2 cellular contexts compared by ENCODE assay signal in the genomic region with DNA sequence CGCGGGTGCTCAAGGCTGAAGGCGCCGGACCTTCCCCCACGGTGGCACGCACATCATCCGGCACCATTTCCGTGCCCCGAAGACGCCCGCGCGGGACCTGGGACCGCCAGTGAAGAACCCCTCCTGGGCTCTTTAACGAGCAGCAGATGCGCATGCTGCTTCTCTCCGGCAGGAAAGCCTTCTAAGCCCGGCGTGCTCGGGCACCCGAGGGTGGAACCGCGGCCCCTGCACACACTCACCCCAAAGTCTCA.
TF ChIP-seq lines count a peak whose summit lies in the region.

No MANE protein-coding gene starts in this region.

TF ChIP-seq in GM12878, 131 proteins besides CTCF, POLR2A, EP300 and RAD21:
- TF ChIP-seq NR2C1 (IDR thresholded peaks at IDR 0.05) = no peak
- TF ChIP-seq, protein P1, sequence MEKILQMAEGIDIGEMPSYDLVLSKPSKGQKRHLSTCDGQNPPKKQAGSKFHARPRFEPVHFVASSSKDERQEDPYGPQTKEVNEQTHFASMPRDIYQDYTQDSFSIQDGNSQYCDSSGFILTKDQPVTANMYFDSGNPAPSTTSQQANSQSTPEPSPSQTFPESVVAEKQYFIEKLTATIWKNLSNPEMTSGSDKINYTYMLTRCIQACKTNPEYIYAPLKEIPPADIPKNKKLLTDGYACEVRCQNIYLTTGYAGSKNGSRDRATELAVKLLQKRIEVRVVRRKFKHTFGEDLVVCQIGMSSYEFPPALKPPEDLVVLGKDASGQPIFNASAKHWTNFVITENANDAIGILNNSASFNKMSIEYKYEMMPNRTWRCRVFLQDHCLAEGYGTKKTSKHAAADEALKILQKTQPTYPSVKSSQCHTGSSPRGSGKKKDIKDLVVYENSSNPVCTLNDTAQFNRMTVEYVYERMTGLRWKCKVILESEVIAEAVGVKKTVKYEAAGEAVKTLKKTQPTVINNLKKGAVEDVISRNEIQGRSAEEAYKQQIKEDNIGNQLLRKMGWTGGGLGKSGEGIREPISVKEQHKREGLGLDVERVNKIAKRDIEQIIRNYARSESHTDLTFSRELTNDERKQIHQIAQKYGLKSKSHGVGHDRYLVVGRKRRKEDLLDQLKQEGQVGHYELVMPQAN (conservative IDR thresholded peaks at IDR 0.05) = no peak
- TF ChIP-seq, protein P2, sequence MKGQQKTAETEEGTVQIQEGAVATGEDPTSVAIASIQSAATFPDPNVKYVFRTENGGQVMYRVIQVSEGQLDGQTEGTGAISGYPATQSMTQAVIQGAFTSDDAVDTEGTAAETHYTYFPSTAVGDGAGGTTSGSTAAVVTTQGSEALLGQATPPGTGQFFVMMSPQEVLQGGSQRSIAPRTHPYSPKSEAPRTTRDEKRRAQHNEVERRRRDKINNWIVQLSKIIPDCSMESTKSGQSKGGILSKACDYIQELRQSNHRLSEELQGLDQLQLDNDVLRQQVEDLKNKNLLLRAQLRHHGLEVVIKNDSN (IDR thresholded peaks at IDR 0.05; ENCODE audit: borderline replicate concordance, extremely low read length, insufficient read depth, low read depth, low read length) = no peak
- no peak for TF ChIP-seq CHD2 (IDR thresholded peaks at IDR 0.05; ENCODE audit: borderline replicate concordance, low read depth, low read length)
- TF ChIP-seq PAX5 (IDR thresholded peaks at IDR 0.05; ENCODE audit: borderline replicate concordance, low read depth, low read length) = no peak
- TF ChIP-seq ATF7 (IDR thresholded peaks at IDR 0.05; ENCODE audit: low read depth) = no peak
- no peak for TF ChIP-seq IKZF1 (conservative IDR thresholded peaks at IDR 0.05)
- TF ChIP-seq, protein P3, sequence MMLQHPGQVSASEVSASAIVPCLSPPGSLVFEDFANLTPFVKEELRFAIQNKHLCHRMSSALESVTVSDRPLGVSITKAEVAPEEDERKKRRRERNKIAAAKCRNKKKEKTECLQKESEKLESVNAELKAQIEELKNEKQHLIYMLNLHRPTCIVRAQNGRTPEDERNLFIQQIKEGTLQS (IDR thresholded peaks at IDR 0.05; ENCODE audit: borderline replicate concordance, extremely low read depth, low read depth, low read length) = no peak
- no peak for TF ChIP-seq RB1 (IDR thresholded peaks at IDR 0.05; ENCODE audit: borderline replicate concordance)
- TF ChIP-seq POU2F2 (IDR thresholded peaks at IDR 0.05; ENCODE audit: borderline replicate concordance, low read depth, low read length) = no peak
- TF ChIP-seq FOXK2 (IDR thresholded peaks at IDR 0.05) = no peak
- TF ChIP-seq DPF2 (IDR thresholded peaks at IDR 0.05) = no peak
- no peak for TF ChIP-seq YBX1 (IDR thresholded peaks at IDR 0.05)
- no peak for TF ChIP-seq GATAD2B (conservative IDR thresholded peaks at IDR 0.05; ENCODE audit: low read depth)
- TF ChIP-seq, protein P4, sequence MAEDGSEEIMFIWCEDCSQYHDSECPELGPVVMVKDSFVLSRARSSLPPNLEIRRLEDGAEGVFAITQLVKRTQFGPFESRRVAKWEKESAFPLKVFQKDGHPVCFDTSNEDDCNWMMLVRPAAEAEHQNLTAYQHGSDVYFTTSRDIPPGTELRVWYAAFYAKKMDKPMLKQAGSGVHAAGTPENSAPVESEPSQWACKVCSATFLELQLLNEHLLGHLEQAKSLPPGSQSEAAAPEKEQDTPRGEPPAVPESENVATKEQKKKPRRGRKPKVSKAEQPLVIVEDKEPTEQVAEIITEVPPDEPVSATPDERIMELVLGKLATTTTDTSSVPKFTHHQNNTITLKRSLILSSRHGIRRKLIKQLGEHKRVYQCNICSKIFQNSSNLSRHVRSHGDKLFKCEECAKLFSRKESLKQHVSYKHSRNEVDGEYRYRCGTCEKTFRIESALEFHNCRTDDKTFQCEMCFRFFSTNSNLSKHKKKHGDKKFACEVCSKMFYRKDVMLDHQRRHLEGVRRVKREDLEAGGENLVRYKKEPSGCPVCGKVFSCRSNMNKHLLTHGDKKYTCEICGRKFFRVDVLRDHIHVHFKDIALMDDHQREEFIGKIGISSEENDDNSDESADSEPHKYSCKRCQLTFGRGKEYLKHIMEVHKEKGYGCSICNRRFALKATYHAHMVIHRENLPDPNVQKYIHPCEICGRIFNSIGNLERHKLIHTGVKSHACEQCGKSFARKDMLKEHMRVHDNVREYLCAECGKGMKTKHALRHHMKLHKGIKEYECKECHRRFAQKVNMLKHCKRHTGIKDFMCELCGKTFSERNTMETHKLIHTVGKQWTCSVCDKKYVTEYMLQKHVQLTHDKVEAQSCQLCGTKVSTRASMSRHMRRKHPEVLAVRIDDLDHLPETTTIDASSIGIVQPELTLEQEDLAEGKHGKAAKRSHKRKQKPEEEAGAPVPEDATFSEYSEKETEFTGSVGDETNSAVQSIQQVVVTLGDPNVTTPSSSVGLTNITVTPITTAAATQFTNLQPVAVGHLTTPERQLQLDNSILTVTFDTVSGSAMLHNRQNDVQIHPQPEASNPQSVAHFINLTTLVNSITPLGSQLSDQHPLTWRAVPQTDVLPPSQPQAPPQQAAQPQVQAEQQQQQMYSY (CRISPR knock-in tag; IDR thresholded peaks at IDR 0.05) = no peak
- TF ChIP-seq CBX5 (IDR thresholded peaks at IDR 0.05; ENCODE audit: low read depth) = no peak
- TF ChIP-seq NBN (IDR thresholded peaks at IDR 0.05) = no peak
- no peak for TF ChIP-seq MYB (IDR thresholded peaks at IDR 0.05; ENCODE audit: borderline replicate concordance, low read depth, low read length)

TF ChIP-seq in HepG2, 621 proteins besides CTCF, POLR2A, EP300 and RAD21 (continues in another document):
- no peak for TF ChIP-seq NRL (CRISPR knock-in tag; IDR thresholded peaks at IDR 0.05; ENCODE audit: borderline replicate concordance)
- TF ChIP-seq KAT8 (CRISPR knock-in tag; IDR thresholded peaks at IDR 0.05) = no peak
- TF ChIP-seq RFXANK (CRISPR knock-in tag; IDR thresholded peaks at IDR 0.05) = no peak
- no peak for TF ChIP-seq PAF1 (CRISPR knock-in tag; IDR thresholded peaks at IDR 0.05)
- TF ChIP-seq PRPF4 (IDR thresholded peaks at IDR 0.05; ENCODE audit: low read depth, low read length, poor library complexity, severe bottlenecking) = no peak
- no peak for TF ChIP-seq ZNF616 (CRISPR knock-in tag; IDR thresholded peaks at IDR 0.05; ENCODE audit: low read depth)
- TF ChIP-seq, protein P5, sequence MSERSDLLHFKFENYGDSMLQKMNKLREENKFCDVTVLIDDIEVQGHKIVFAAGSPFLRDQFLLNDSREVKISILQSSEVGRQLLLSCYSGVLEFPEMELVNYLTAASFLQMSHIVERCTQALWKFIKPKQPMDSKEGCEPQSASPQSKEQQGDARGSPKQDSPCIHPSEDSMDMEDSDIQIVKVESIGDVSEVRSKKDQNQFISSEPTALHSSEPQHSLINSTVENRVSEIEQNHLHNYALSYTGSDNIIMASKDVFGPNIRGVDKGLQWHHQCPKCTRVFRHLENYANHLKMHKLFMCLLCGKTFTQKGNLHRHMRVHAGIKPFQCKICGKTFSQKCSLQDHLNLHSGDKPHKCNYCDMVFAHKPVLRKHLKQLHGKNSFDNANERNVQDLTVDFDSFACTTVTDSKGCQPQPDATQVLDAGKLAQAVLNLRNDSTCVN (CRISPR knock-in tag; IDR thresholded peaks at IDR 0.05; ENCODE audit: borderline replicate concordance) = no peak
- TF ChIP-seq, protein P6, sequence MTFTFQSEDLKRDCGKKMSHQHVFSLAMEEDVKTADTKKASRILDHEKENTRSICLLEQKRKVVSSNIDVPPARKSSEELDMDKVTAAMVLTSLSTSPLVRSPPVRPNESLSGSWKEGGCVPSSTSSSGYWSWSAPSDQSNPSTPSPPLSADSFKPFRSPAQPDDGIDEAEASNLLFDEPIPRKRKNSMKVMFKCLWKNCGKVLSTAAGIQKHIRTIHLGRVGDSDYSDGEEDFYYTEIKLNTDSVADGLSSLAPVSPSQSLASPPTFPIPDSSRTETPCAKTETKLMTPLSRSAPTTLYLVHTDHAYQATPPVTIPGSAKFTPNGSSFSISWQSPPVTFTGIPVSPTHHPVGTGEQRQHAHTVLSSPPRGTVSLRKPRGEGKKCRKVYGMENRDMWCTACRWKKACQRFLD (CRISPR knock-in tag; IDR thresholded peaks at IDR 0.05; ENCODE audit: borderline replicate concordance) = no peak
- TF ChIP-seq ZNF543 (CRISPR knock-in tag; IDR thresholded peaks at IDR 0.05) = 0 out of 2 replicates have a peak, but pooled peaks have one; percentile 1
- TF ChIP-seq, protein P7, sequence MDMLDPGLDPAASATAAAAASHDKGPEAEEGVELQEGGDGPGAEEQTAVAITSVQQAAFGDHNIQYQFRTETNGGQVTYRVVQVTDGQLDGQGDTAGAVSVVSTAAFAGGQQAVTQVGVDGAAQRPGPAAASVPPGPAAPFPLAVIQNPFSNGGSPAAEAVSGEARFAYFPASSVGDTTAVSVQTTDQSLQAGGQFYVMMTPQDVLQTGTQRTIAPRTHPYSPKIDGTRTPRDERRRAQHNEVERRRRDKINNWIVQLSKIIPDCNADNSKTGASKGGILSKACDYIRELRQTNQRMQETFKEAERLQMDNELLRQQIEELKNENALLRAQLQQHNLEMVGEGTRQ (IDR thresholded peaks at IDR 0.05; ENCODE audit: low read depth, low read length) = no peak
- TF ChIP-seq, protein P7 (CRISPR knock-in tag; IDR thresholded peaks at IDR 0.05; ENCODE audit: borderline replicate concordance) = no peak
- no peak; the same call in 1 of the 2 replicates for TF ChIP-seq ZBTB7B (CRISPR knock-in tag; IDR thresholded peaks at IDR 0.05)
- TF ChIP-seq TAF15 (IDR thresholded peaks at IDR 0.05; ENCODE audit: low read depth, low read length, poor library complexity, severe bottlenecking) = no peak
- TF ChIP-seq MTA1 (CRISPR knock-in tag; IDR thresholded peaks at IDR 0.05; ENCODE audit: borderline replicate concordance) = no peak
- no peak; the same call in 1 of the 2 replicates for TF ChIP-seq RFX5 (IDR thresholded peaks at IDR 0.05; ENCODE audit: low read depth, low read length)
- TF ChIP-seq TCF7 (IDR thresholded peaks at IDR 0.05; ENCODE audit: low read depth) = no peak
- TF ChIP-seq, protein P8, sequence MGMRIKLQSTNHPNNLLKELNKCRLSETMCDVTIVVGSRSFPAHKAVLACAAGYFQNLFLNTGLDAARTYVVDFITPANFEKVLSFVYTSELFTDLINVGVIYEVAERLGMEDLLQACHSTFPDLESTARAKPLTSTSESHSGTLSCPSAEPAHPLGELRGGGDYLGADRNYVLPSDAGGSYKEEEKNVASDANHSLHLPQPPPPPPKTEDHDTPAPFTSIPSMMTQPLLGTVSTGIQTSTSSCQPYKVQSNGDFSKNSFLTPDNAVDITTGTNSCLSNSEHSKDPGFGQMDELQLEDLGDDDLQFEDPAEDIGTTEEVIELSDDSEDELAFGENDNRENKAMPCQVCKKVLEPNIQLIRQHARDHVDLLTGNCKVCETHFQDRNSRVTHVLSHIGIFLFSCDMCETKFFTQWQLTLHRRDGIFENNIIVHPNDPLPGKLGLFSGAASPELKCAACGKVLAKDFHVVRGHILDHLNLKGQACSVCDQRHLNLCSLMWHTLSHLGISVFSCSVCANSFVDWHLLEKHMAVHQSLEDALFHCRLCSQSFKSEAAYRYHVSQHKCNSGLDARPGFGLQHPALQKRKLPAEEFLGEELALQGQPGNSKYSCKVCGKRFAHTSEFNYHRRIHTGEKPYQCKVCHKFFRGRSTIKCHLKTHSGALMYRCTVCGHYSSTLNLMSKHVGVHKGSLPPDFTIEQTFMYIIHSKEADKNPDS (CRISPR knock-in tag; IDR thresholded peaks at IDR 0.05) = no peak
- no peak for TF ChIP-seq ZFP41 (CRISPR knock-in tag; IDR thresholded peaks at IDR 0.05; ENCODE audit: borderline replicate concordance)
- no peak for TF ChIP-seq FOXO1 (CRISPR knock-in tag; IDR thresholded peaks at IDR 0.05)
- TF ChIP-seq, protein P9, sequence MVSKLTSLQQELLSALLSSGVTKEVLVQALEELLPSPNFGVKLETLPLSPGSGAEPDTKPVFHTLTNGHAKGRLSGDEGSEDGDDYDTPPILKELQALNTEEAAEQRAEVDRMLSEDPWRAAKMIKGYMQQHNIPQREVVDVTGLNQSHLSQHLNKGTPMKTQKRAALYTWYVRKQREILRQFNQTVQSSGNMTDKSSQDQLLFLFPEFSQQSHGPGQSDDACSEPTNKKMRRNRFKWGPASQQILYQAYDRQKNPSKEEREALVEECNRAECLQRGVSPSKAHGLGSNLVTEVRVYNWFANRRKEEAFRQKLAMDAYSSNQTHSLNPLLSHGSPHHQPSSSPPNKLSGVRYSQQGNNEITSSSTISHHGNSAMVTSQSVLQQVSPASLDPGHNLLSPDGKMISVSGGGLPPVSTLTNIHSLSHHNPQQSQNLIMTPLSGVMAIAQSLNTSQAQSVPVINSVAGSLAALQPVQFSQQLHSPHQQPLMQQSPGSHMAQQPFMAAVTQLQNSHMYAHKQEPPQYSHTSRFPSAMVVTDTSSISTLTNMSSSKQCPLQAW (CRISPR knock-in tag; IDR thresholded peaks at IDR 0.05) = no peak
- no peak for TF ChIP-seq ZNF629 (CRISPR knock-in tag; conservative IDR thresholded peaks at IDR 0.05)
- no peak for TF ChIP-seq ZNF484 (CRISPR knock-in tag; IDR thresholded peaks at IDR 0.05; ENCODE audit: borderline replicate concordance, low read depth)
- TF ChIP-seq ELF1 (CRISPR knock-in tag; IDR thresholded peaks at IDR 0.05) = no peak
- no peak; the same call in 1 of the 2 replicates for TF ChIP-seq ZNF33B (CRISPR knock-in tag; IDR thresholded peaks at IDR 0.05)
- TF ChIP-seq SRSF1 (optimal IDR thresholded peaks at IDR 0.05; ENCODE audit: low read depth, low read length) = peak; percentile 30
- TF ChIP-seq, protein P10, sequence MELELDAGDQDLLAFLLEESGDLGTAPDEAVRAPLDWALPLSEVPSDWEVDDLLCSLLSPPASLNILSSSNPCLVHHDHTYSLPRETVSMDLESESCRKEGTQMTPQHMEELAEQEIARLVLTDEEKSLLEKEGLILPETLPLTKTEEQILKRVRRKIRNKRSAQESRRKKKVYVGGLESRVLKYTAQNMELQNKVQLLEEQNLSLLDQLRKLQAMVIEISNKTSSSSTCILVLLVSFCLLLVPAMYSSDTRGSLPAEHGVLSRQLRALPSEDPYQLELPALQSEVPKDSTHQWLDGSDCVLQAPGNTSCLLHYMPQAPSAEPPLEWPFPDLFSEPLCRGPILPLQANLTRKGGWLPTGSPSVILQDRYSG (CRISPR knock-in tag; IDR thresholded peaks at IDR 0.05) = no peak; the same call in 1 of the 2 replicates
- no peak for TF ChIP-seq ZNF354B (CRISPR knock-in tag; IDR thresholded peaks at IDR 0.05)
- TF ChIP-seq, protein P11, sequence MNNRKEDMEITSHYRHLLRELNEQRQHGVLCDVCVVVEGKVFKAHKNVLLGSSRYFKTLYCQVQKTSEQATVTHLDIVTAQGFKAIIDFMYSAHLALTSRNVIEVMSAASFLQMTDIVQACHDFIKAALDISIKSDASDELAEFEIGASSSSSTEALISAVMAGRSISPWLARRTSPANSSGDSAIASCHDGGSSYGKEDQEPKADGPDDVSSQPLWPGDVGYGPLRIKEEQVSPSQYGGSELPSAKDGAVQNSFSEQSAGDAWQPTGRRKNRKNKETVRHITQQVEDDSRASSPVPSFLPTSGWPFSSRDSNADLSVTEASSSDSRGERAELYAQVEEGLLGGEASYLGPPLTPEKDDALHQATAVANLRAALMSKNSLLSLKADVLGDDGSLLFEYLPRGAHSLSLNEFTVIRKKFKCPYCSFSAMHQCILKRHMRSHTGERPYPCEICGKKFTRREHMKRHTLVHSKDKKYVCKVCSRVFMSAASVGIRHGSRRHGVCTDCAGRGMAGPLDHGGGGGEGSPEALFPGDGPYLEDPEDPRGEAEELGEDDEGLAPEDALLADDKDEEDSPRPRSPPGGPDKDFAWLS (CRISPR knock-in tag; IDR thresholded peaks at IDR 0.05; ENCODE audit: borderline replicate concordance) = no peak
- TF ChIP-seq NCOR1 (IDR thresholded peaks at IDR 0.05; ENCODE audit: borderline replicate concordance, low read length) = no peak
